In genomic region chr4:35723973-35724372, GRCh38 we compare ENCODE assay signal across 37 cellular contexts.
"Had no signal": no experiment of that assay in that cellular context is flagged by ENCODE, and none has a peak within 500 bp of the region (broad histone marks: within the 10 kb centered on the region; RNA-seq: fewer than 3 reads in every experiment).

No MANE protein-coding gene starts in this region.

- H3K4me1 Mint-ChIP-seq: activated naive CD4-positive, alpha-beta T cell treated with anti-CD3 and anti-CD28 coated beads, Interleukin-2, amount 10 ng/mL, durations not matched to agents 7 days and 5 days; activated naive CD4-positive, alpha-beta T cell treated with anti-CD3 and anti-CD28 coated beads, Interleukin-2, amount 50 U/mL, for 24 hours; activated naive CD8-positive, alpha-beta T cell treated with anti-CD3 and anti-CD28 coated beads, Interleukin-2, amount 10 ng/mL, durations not matched to agents 7 days and 5 days; activated naive CD8-positive, alpha-beta T cell treated with anti-CD3 and anti-CD28 coated beads, Interleukin-2, amount 50 U/mL, for 24 hours; activated T-helper 17 cell treated with anti-CD3 and anti-CD28 coated beads, Interleukin-2, amount 50 U/mL, for 72 hours; brain; central memory CD8-positive, alpha-beta T cell had no signal

- H3K9me3 ChIP-seq: adrenal gland, ascending aorta, body of pancreas had no signal

- H3K27me3 ChIP-seq: adrenal gland, ascending aorta, body of pancreas, brain microvascular endothelial cell, cardiac muscle cell had no signal

- H3K27me3 Mint-ChIP-seq: activated naive CD4-positive, alpha-beta T cell treated with anti-CD3 and anti-CD28 coated beads, Interleukin-2, amount 10 ng/mL, durations not matched to agents 7 days and 5 days; activated naive CD4-positive, alpha-beta T cell treated with anti-CD3 and anti-CD28 coated beads, Interleukin-2, amount 50 U/mL, for 24 hours; activated naive CD8-positive, alpha-beta T cell; activated naive CD8-positive, alpha-beta T cell treated with anti-CD3 and anti-CD28 coated beads, Interleukin-2, amount 10 ng/mL, durations not matched to agents 7 days and 5 days; activated naive CD8-positive, alpha-beta T cell treated with anti-CD3 and anti-CD28 coated beads, Interleukin-2, amount 50 U/mL, for 24 hours; activated T-cell treated with anti-CD3 and anti-CD28 coated beads, Interleukin-2, amount 50 U/mL, for 24 hours; activated T-helper 17 cell treated with anti-CD3 and anti-CD28 coated beads, Interleukin-2, amount 50 U/mL, for 72 hours; central memory CD8-positive, alpha-beta T cell had no signal

- FAIRE-seq: astrocyte, bronchial epithelial cell had no signal

- H3K4me3 ChIP-seq: adrenal gland, ascending aorta, body of pancreas, cardiac muscle cell had no signal

- H3K4me1 ChIP-seq: adrenal gland, ascending aorta, body of pancreas had no signal

- ATAC-seq: activated naive CD8-positive, alpha-beta T cell treated with anti-CD3 and anti-CD28 coated beads, Interleukin-2, amount 50 U/mL, for 24 hours; activated T-cell treated with anti-CD3 and anti-CD28 coated beads, Interleukin-2, amount 50 U/mL, for 4 hours; activated T-helper 17 cell treated with anti-CD3 and anti-CD28 coated beads, Interleukin-2, amount 50 U/mL, for 72 hours; body of pancreas had no signal

- DNase-seq: activated effector memory CD4-positive, alpha-beta T cell treated with anti-CD3 and anti-CD28 coated beads, Interleukin-2, amount 50 U/mL, for 16 hours; activated effector memory CD4-positive, alpha-beta T cell treated with Interleukin-2 at 50 U/mL for 16 hours; activated gamma-delta T cell; activated gamma-delta T cell treated with Interleukin-2 at 50 U/mL for 16 hours; activated naive CD4-positive, alpha-beta T cell; activated naive CD4-positive, alpha-beta T cell treated with anti-CD3 and anti-CD28 coated beads for 36 hours; activated naive CD4-positive, alpha-beta T cell treated with anti-CD3 and anti-CD28 coated beads, Interleukin-2, amount 10 ng/mL, durations not matched to agents 7 days and 5 days; activated naive CD4-positive, alpha-beta T cell treated with anti-CD3 and anti-CD28 coated beads, Interleukin-2, amount 50 U/mL, for 16 hours; activated naive CD4-positive, alpha-beta T cell treated with Interleukin-2 at 50 U/mL for 16 hours; activated naive CD8-positive, alpha-beta T cell treated with anti-CD3 and anti-CD28 coated beads, Interleukin-2, amount 10 ng/mL, durations not matched to agents 7 days and 5 days; activated naive CD8-positive, alpha-beta T cell treated with anti-CD3 and anti-CD28 coated beads, Interleukin-2, amount 50 U/mL, for 24 hours; activated T-cell treated with anti-CD3 and anti-CD28 coated beads, Interleukin-2, amount 50 U/mL, for 1 hour; activated T-cell treated with anti-CD3 and anti-CD28 coated beads, Interleukin-2, amount 50 U/mL, for 24 hours; activated T-cell treated with anti-CD3 and anti-CD28 coated beads, Interleukin-2, amount 50 U/mL, for 4 hours; activated T-cell treated with anti-CD3 and anti-CD28 coated beads, Interleukin-2, amount 50 U/mL, for 48 hours; adrenal gland; amniotic stem cell; amygdala; anterior cingulate cortex; aorta; body of pancreas; brain microvascular endothelial cell; caudate nucleus; central memory CD4-positive, alpha-beta T cell; cerebellar nuclear complex had no signal

- H3K9me3 Mint-ChIP-seq: activated naive CD4-positive, alpha-beta T cell treated with anti-CD3 and anti-CD28 coated beads for 36 hours; activated naive CD4-positive, alpha-beta T cell treated with anti-CD3 and anti-CD28 coated beads, Interleukin-2, amount 10 ng/mL, durations not matched to agents 7 days and 5 days; activated naive CD8-positive, alpha-beta T cell treated with anti-CD3 and anti-CD28 coated beads, Interleukin-2, amount 10 ng/mL, durations not matched to agents 7 days and 5 days; activated naive CD8-positive, alpha-beta T cell treated with anti-CD3 and anti-CD28 coated beads, Interleukin-2, amount 50 U/mL, for 24 hours; activated T-cell treated with anti-CD3 and anti-CD28 coated beads, Interleukin-2, amount 50 U/mL, for 24 hours; activated T-cell treated with anti-CD3 and anti-CD28 coated beads, Interleukin-2, amount 50 U/mL, for 4 hours; activated T-helper 1 cell treated with anti-CD3 and anti-CD28 coated beads, Interleukin-12 subunit alpha, Interleukin-12 subunit beta, Interleukin-2, Interleukin-4 antibody, amounts not matched to agents 30 ng/mL and 10 ng/mL and 1 ng/mL, durations not matched to agents 14 hours and 24 hours and 36 hours; activated T-helper 17 cell treated with anti-CD3 and anti-CD28 coated beads, Interleukin-2, amount 50 U/mL, for 72 hours; activated T-helper 2 cell treated with anti-CD3 and anti-CD28 coated beads, Interferon-gamma antibody, Interleukin-2, Interleukin-4, amounts not matched to agents 10 μg/mL and 5 μg/mL and 100 μg/mL, durations not matched to agents 14 hours and 24 hours and 36 hours; brain; central memory CD8-positive, alpha-beta T cell had no signal

- H3K27ac ChIP-seq: adrenal gland, ascending aorta, body of pancreas, brain microvascular endothelial cell, cardiac muscle cell had no signal

- H3K27ac Mint-ChIP-seq: activated naive CD4-positive, alpha-beta T cell treated with anti-CD3 and anti-CD28 coated beads for 36 hours; activated naive CD4-positive, alpha-beta T cell treated with anti-CD3 and anti-CD28 coated beads, Interleukin-2, amount 10 ng/mL, durations not matched to agents 7 days and 5 days; activated naive CD4-positive, alpha-beta T cell treated with anti-CD3 and anti-CD28 coated beads, Interleukin-2, amount 50 U/mL, for 24 hours; activated naive CD4-positive, alpha-beta T cell treated with anti-CD3 and anti-CD28 coated beads, Interleukin-2, amount 50 U/mL, for 72 hours; activated naive CD8-positive, alpha-beta T cell; activated naive CD8-positive, alpha-beta T cell treated with anti-CD3 and anti-CD28 coated beads, Interleukin-2, amount 10 ng/mL, durations not matched to agents 7 days and 5 days; activated naive CD8-positive, alpha-beta T cell treated with anti-CD3 and anti-CD28 coated beads, Interleukin-2, amount 50 U/mL, for 24 hours; activated T-cell treated with anti-CD3 and anti-CD28 coated beads, Interleukin-2, amount 50 U/mL, for 24 hours; activated T-helper 1 cell treated with anti-CD3 and anti-CD28 coated beads, Interleukin-12 subunit alpha, Interleukin-12 subunit beta, Interleukin-2, Interleukin-4 antibody, amounts not matched to agents 30 ng/mL and 10 ng/mL and 1 ng/mL, durations not matched to agents 14 hours and 24 hours and 36 hours; activated T-helper 17 cell treated with anti-CD3 and anti-CD28 coated beads, Interleukin-2, amount 50 U/mL, for 72 hours; activated T-helper 2 cell treated with anti-CD3 and anti-CD28 coated beads, Interferon-gamma antibody, Interleukin-2, Interleukin-4, amounts not matched to agents 10 μg/mL and 5 μg/mL and 100 μg/mL, durations not matched to agents 14 hours and 24 hours and 36 hours; brain had no signal

- H3K36me3 Mint-ChIP-seq: activated naive CD4-positive, alpha-beta T cell treated with anti-CD3 and anti-CD28 coated beads, Interleukin-2, amount 10 ng/mL, durations not matched to agents 7 days and 5 days; activated naive CD4-positive, alpha-beta T cell treated with anti-CD3 and anti-CD28 coated beads, Interleukin-2, amount 50 U/mL, for 24 hours; activated naive CD4-positive, alpha-beta T cell treated with anti-CD3 and anti-CD28 coated beads, Interleukin-2, amount 50 U/mL, for 72 hours; activated naive CD8-positive, alpha-beta T cell; activated naive CD8-positive, alpha-beta T cell treated with anti-CD3 and anti-CD28 coated beads, Interleukin-2, amount 10 ng/mL, durations not matched to agents 7 days and 5 days; brain had no signal

- H3K36me3 ChIP-seq: adrenal gland, ascending aorta, brain microvascular endothelial cell, cardiac muscle cell had no signal

- H3K4me3 Mint-ChIP-seq: activated naive CD4-positive, alpha-beta T cell treated with anti-CD3 and anti-CD28 coated beads for 36 hours; activated naive CD4-positive, alpha-beta T cell treated with anti-CD3 and anti-CD28 coated beads, Interleukin-2, amount 10 ng/mL, durations not matched to agents 7 days and 5 days; activated naive CD4-positive, alpha-beta T cell treated with anti-CD3 and anti-CD28 coated beads, Interleukin-2, amount 50 U/mL, for 24 hours; activated naive CD8-positive, alpha-beta T cell; activated naive CD8-positive, alpha-beta T cell treated with anti-CD3 and anti-CD28 coated beads, Interleukin-2, amount 10 ng/mL, durations not matched to agents 7 days and 5 days; activated naive CD8-positive, alpha-beta T cell treated with anti-CD3 and anti-CD28 coated beads, Interleukin-2, amount 50 U/mL, for 24 hours; activated T-cell treated with anti-CD3 and anti-CD28 coated beads, Interleukin-2, amount 50 U/mL, for 24 hours; activated T-cell treated with anti-CD3 and anti-CD28 coated beads, Interleukin-2, amount 50 U/mL, for 4 hours; activated T-helper 1 cell treated with anti-CD3 and anti-CD28 coated beads, Interleukin-12 subunit alpha, Interleukin-12 subunit beta, Interleukin-2, Interleukin-4 antibody, amounts not matched to agents 30 ng/mL and 10 ng/mL and 1 ng/mL, durations not matched to agents 14 hours and 24 hours and 36 hours; activated T-helper 17 cell treated with anti-CD3 and anti-CD28 coated beads, Interleukin-2, amount 50 U/mL, for 72 hours; brain; central memory CD8-positive, alpha-beta T cell had no signal
